ENCODE assay signal across 33 cellular contexts in genomic region chr15:82074610-82075009, GRCh38.
"Had no signal": no experiment of that assay in that cellular context is flagged by ENCODE, and none has a peak within 500 bp of the region (broad histone marks: within the 10 kb centered on the region; RNA-seq: fewer than 3 reads in every experiment).

No MANE protein-coding gene starts in this region.

- ATAC-seq: activated naive CD4-positive, alpha-beta T cell treated with anti-CD3 and anti-CD28 coated beads, Interleukin-2, amount 50 U/mL, for 72 hours; activated naive CD8-positive, alpha-beta T cell treated with anti-CD3 and anti-CD28 coated beads, Interleukin-2, amount 50 U/mL, for 24 hours; activated T-cell treated with anti-CD3 and anti-CD28 coated beads, Interleukin-2, amount 50 U/mL, for 4 hours; activated T-cell treated with anti-CD3 and anti-CD28 coated beads, Interleukin-2, amount 50 U/mL, for 72 hours; activated T-helper 17 cell treated with anti-CD3 and anti-CD28 coated beads, Interleukin-2, amount 50 U/mL, for 72 hours; body of pancreas had no signal

- H3K9me3 ChIP-seq: adrenal gland, ascending aorta, body of pancreas had no signal

- H3K4me1 ChIP-seq: adrenal gland, ascending aorta, body of pancreas, breast epithelium had no signal

- H3K4me3 ChIP-seq: adrenal gland, ascending aorta, body of pancreas, breast epithelium, cardiac muscle cell had no signal

- H3K27me3 ChIP-seq: ascending aorta, body of pancreas, brain microvascular endothelial cell, breast epithelium had no signal

- DNase-seq: activated effector memory CD4-positive, alpha-beta T cell treated with anti-CD3 and anti-CD28 coated beads, Interleukin-2, amount 50 U/mL, for 16 hours; activated effector memory CD4-positive, alpha-beta T cell treated with Interleukin-2 at 50 U/mL for 16 hours; activated gamma-delta T cell; activated gamma-delta T cell treated with Interleukin-2 at 50 U/mL for 16 hours; activated naive CD4-positive, alpha-beta T cell; activated naive CD4-positive, alpha-beta T cell treated with anti-CD3 and anti-CD28 coated beads for 36 hours; activated naive CD4-positive, alpha-beta T cell treated with anti-CD3 and anti-CD28 coated beads, Interleukin-2, amount 10 ng/mL, durations not matched to agents 7 days and 5 days; activated naive CD4-positive, alpha-beta T cell treated with anti-CD3 and anti-CD28 coated beads, Interleukin-2, amount 50 U/mL, for 16 hours; activated naive CD4-positive, alpha-beta T cell treated with Interleukin-2 at 50 U/mL for 16 hours; activated naive CD8-positive, alpha-beta T cell treated with anti-CD3 and anti-CD28 coated beads for 36 hours; activated naive CD8-positive, alpha-beta T cell treated with anti-CD3 and anti-CD28 coated beads, Interleukin-2, amount 10 ng/mL, durations not matched to agents 7 days and 5 days; activated naive CD8-positive, alpha-beta T cell treated with anti-CD3 and anti-CD28 coated beads, Interleukin-2, amount 50 U/mL, for 24 hours; activated T-cell treated with anti-CD3 and anti-CD28 coated beads, Interleukin-2, amount 50 U/mL, for 24 hours; activated T-cell treated with anti-CD3 and anti-CD28 coated beads, Interleukin-2, amount 50 U/mL, for 4 hours; activated T-cell treated with anti-CD3 and anti-CD28 coated beads, Interleukin-2, amount 50 U/mL, for 48 hours; activated T-cell treated with anti-CD3 and anti-CD28 coated beads, Interleukin-2, amount 50 U/mL, for 72 hours; adrenal gland; amniotic stem cell; amygdala; anterior cingulate cortex; aorta; body of pancreas; brain microvascular endothelial cell; caudate nucleus; central memory CD4-positive, alpha-beta T cell; cerebellar nuclear complex had no signal

- H3K36me3 ChIP-seq: adrenal gland, ascending aorta, brain microvascular endothelial cell, breast epithelium, cardiac muscle cell had no signal

- FAIRE-seq: astrocyte, bronchial epithelial cell had no signal

- H3K27ac ChIP-seq: adrenal gland, ascending aorta, body of pancreas, brain microvascular endothelial cell, breast epithelium, cardiac muscle cell had no signal
